Comparison of ENCODE assay signal across 8 cellular contexts in genomic region chr10:59907537-59907917, GRCh38. TPM values are rescaled to one million over a fixed set of nuclear protein-coding genes. Genes with fewer than 3 reads are reported as not detected.
A peak's percentile ranks its signal among the peaks of the same experiment; 100 is the strongest.
DNase-seq lines count a peak whose midpoint lies in the region; ATAC-seq and TF ChIP-seq lines count a peak whose summit lies in the region.

No MANE protein-coding gene starts in this region.

- H3K27me3 Mint-ChIP-seq in memory B cell = no peaks in the 10 kb centered on the region

- H3K27me3 ChIP-seq in heart right ventricle (no peaks in the 10 kb centered on the region), body of pancreas (no peaks in the 10 kb centered on the region), uterus (no peaks in the 10 kb centered on the region)

- H3K9me3 Mint-ChIP-seq in memory B cell = no peaks in the 10 kb centered on the region

- H3K4me3 Mint-ChIP-seq in memory B cell = peak overlapping the region; percentile 93

- peaks cover 5% of the 10 kb centered on the region for H3K36me3 Mint-ChIP-seq in memory B cell

- H3K4me1 ChIP-seq in heart right ventricle (peaks cover 3 to 46% (median 36%) of the 10 kb centered on the region in 9 donors), body of pancreas (peaks cover 38% of the 10 kb centered on the region), uterus (no peaks in the 10 kb centered on the region)

- ATAC-seq in heart right ventricle = no peak
- no peak for ATAC-seq in left cardiac atrium
- ATAC-seq in body of pancreas = no peak
- ATAC-seq in memory B cell (ENCODE audit: low read depth) = no peak

- H3K27ac ChIP-seq in heart right ventricle (peak overlapping the region; percentile 14 to 96 (median 90)), body of pancreas (peak overlapping the region; percentile 93 to 98 (median 94)), uterus (peak overlapping the region; percentile 97)

- TF ChIP-seq CTCF in heart right ventricle (IDR thresholded peaks at IDR 0.05) = no peak
- no peak for TF ChIP-seq CTCF in body of pancreas (IDR thresholded peaks at IDR 0.05)
- TF ChIP-seq CTCF in uterus (IDR thresholded peaks at IDR 0.05) = no peak

- WGBS in heart right ventricle, 2 donors = 65 to 66% methylated on average over 2 of the region's 2 CpGs
- 20 to 26% methylated on average over 2 of the region's 2 CpGs for WGBS in body of pancreas, 2 donors

- intact Hi-C loops in heart right ventricle (cut with DNase I) = loop anchor here in 6 of 10 donors (2.0 to 10.0 kb wide), 7 partner anchors 35 to 283 kb away; no protein-coding TSS in a partner anchor
- intact Hi-C loops in left cardiac atrium (cut with DNase I) = loop anchor here in 1 of 2 donors (5.0 kb wide), 2 partner anchors 40 to 280 kb away; no protein-coding TSS in a partner anchor
- intact Hi-C loops in body of pancreas (cut with DNase I) = no loop called here
- intact Hi-C loops in uterus (cut with DNase I; ENCODE audit: low total_unique reads) = no loop called here

- no peaks in the 10 kb centered on the region for H3K9me3 ChIP-seq in heart right ventricle
- no peaks in the 10 kb centered on the region for H3K9me3 ChIP-seq in body of pancreas
- H3K9me3 ChIP-seq in uterus = no peaks in the 10 kb centered on the region

- H3K4me3 ChIP-seq in heart right ventricle (peak overlapping the region in 9 of 10 donors; percentile 40 to 98 (median 91)), body of pancreas (no peak overlapping the region), uterus (peak overlapping the region; percentile 91 to 96)

- H3K36me3 ChIP-seq in heart right ventricle (no peaks in the 10 kb centered on the region), body of pancreas (replicated peaks in 1 of 2; ENCODE audit: insufficient read depth in 1 of 2, low read depth in 2 of 2) (no peaks in the 10 kb centered on the region), uterus (no peaks in the 10 kb centered on the region)

- H3K27ac Mint-ChIP-seq in memory B cell = peak overlapping the region; percentile 83

- TF ChIP-seq POLR2A in body of pancreas (IDR thresholded peaks at IDR 0.05) = no peak
- TF ChIP-seq POLR2A in uterus (IDR thresholded peaks at IDR 0.05) = no peak

- DNase-seq in heart right ventricle (no peak), left cardiac atrium (no peak), body of pancreas (no peak), memory B cell (ENCODE audit: low spot score in 2 of 2) (no peak), uterus (no peak), islet precursor cell (no peak), AG20443 (ENCODE audit: low spot score) (no peak)
- no peak for DNase-seq in stimulated activated CD8-positive, alpha-beta memory T cell treated with anti-CD3 and anti-CD28 coated beads, Interleukin-4, amount 100 ng/mL, for 48 hours

- H3K4me1 Mint-ChIP-seq in memory B cell = peaks cover 42% of the 10 kb centered on the region

RNA-seq across cellular contexts. Expression of gene CCDC6, which starts 1.2 kb away (rescaled TPM):
- total RNA-seq in heart right ventricle = 10 to 100 TPM; 13.7 to 22.8 (median 17.4) TPM
- polyA plus RNA-seq in heart right ventricle = 1 to 10 TPM; 4.4 to 8.6 TPM
- 10 to 100 TPM; 21.0 to 24.3 TPM for total RNA-seq in left cardiac atrium
- 10 to 100 TPM; 26.7 to 35.8 TPM for total RNA-seq in body of pancreas
- total RNA-seq in uterus = 10 to 100 TPM; 53.2 to 72.4 (median 66.4) TPM

Comparison
In these comparisons a context has a peak if more than half of its experiments do, and no peak if none do; other contexts are left out.
1. H3K4me3 ChIP-seq: peak in heart right ventricle (9 of 10) and uterus (2 of 2); none in body of pancreas (0 of 2).
2. intact Hi-C loops: an anchor here in heart right ventricle (2.0 to 10.0 kb wide); none called in body of pancreas and uterus.
3. Peak in every context shown above with its lines, with median percentiles within 50 percentile points of each other: H3K27ac ChIP-seq.